ENCODE assay signal across 1 cellular context in the genomic region with DNA sequence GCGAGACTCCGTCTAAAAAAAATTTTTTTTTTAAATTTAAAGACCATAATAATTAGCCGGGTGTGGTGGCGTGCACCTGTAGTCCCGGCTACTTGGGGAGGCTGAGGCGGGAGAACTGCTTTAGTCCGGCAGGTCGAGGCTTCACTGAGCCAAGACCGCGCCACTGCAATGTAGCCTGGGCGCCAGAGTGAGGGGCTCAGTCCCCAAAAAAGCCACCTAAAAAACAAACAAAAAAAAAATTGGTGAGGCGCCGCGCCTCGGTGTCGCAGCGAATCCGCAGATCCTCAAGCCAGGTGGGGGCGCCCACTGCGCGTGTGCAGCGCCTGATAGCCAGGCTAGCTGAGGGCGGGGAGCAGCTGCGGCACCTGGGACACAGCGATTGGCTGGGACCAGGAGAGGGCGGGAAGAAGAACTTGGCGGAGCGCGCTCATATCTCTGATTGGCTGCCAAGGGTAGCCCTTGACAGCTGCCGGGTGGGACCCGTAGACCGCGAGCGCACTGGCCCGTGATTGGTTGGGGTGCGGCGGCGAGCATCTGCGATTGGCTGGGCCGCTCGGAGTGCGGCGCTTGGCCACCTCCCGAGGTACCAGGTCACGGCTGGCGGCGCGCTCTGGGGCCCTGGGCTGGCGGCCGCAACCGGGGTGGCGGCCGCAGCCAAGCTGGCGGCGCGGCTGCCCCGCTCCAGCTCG.
A peak's percentile ranks its signal among the peaks of the same experiment; 100 is the strongest.
TF ChIP-seq lines count a peak whose summit lies in the region.

No MANE protein-coding gene starts in this region.

TF ChIP-seq in K562, 482 proteins besides CTCF, POLR2A, EP300 and RAD21 (continued from another document):
- TF ChIP-seq PRDM10 (IDR thresholded peaks at IDR 0.05; ENCODE audit: partially characterized antibody): no peak
- peak; percentile 79 to 80 for TF ChIP-seq MNT (conservative IDR thresholded peaks at IDR 0.05)
- TF ChIP-seq POLR3G (IDR thresholded peaks at IDR 0.05; ENCODE audit: extremely low read depth, insufficient read length, insufficient replicate concordance): no peak
- TF ChIP-seq SIN3A (IDR thresholded peaks at IDR 0.05; ENCODE audit: borderline replicate concordance in 2 of 2, control insufficient read depth in 1 of 2, low read depth in 2 of 2, low read length in 2 of 2): 0 out of 4 replicates have a peak, but pooled peaks of 1 of the 2 experiments have one; percentile 52
- TF ChIP-seq MLLT1 (IDR thresholded peaks at IDR 0.05): peak in 1 of 2 experiments; percentile 68; a peak in 1 of 4 replicates
- TF ChIP-seq PHF21A (IDR thresholded peaks at IDR 0.05; ENCODE audit: borderline replicate concordance, low read depth): peak; percentile 86; the same call in 1 of the 2 replicates
- TF ChIP-seq CBFA2T3 (IDR thresholded peaks at IDR 0.05): peak; percentile 28; the same call in 1 of the 2 replicates
- TF ChIP-seq MCM2 (IDR thresholded peaks at IDR 0.05; ENCODE audit: low read depth): no peak
- no peak for TF ChIP-seq BCL6 (CRISPR knock-in tag; IDR thresholded peaks at IDR 0.05)
